29 cellular contexts compared by ENCODE assay signal in the genomic region with DNA sequence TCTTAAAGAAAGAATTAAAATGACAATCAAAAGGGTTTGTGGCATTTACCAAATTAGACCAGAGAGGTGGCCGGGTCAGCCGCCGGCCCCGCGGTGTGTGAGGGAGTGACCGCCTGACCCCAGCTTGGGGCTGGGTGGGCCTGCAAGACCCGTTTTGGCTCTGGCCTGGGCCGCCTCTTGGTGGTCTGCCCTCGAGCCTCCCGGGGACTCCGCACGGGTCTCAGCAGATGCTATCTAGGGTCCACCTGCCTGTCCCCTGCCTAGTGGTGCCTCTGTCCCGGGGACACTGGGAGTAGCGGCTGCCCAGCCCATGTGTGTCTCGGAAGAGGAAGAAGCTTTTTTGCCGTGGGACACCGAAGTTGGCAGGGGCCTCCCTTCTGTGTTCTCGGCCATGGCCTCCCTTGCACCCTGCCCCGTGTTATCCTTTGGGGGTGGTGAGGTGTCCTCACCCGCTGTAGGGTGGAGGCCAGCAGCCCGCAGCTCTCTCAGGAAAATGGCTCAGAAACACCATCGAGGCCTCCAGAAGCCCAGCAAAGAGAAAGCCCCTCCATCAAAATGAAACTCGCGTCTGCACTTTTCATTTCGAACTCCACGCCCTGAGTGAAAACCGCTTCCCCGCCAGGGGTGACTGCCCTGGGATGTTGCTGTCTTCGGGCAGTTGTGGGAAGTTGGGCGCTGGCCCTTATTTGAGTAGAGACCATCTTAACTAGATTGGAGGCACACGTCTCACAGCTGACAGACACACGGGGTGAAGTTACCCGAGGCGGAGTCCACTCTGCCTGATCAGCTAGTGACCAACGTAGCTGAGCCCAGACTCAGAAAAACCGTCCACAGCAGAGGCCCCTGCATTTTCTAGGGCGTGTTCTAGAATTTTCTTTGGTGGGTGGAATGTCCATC. TPM values are rescaled to one million over a fixed set of nuclear protein-coding genes. Genes with fewer than 3 reads are reported as not detected.
DNase-seq lines count a peak whose midpoint lies in the region; ATAC-seq and TF ChIP-seq lines count a peak whose summit lies in the region.
"Had no signal": no experiment of that assay in that cellular context is flagged by ENCODE, and none has a peak within 500 bp of the region (broad histone marks: within the 10 kb centered on the region; RNA-seq: fewer than 3 reads in every experiment).

No MANE protein-coding gene starts in this region.

- H3K36me3 ChIP-seq in mesodermal cell (ENCODE audit: control insufficient read depth, insufficient read depth, low read length), result peaks cover 99% of the 10 kb centered on the region

- H3K36me3 Mint-ChIP-seq in natural killer cell treated with Interleukin-12 subunit alpha and Interleukin-12 subunit beta and Interleukin-15 and Interleukin-18, amount 100 ng/mL, for 72 hours, result no peaks in the 10 kb centered on the region
- H3K36me3 Mint-ChIP-seq in natural killer cell, result no peaks in the 10 kb centered on the region

- peaks cover 45% of the 10 kb centered on the region for H3K4me1 ChIP-seq in mesodermal cell (ENCODE audit: control insufficient read depth, insufficient read depth, low read length, poor library complexity, severe bottlenecking)
- H3K4me1 ChIP-seq: psoas muscle had no signal

- H3K27me3 Mint-ChIP-seq in natural killer cell treated with Interleukin-12 subunit alpha and Interleukin-12 subunit beta and Interleukin-15 and Interleukin-18, amount 100 ng/mL, for 72 hours, result no peaks in the 10 kb centered on the region
- no peaks in the 10 kb centered on the region for H3K27me3 Mint-ChIP-seq in natural killer cell (ENCODE audit: low read depth in 2 of 2)
- H3K27me3 Mint-ChIP-seq: activated CD8-positive, alpha-beta T cell treated with anti-CD3 and anti-CD28 coated beads for 36 hours; activated naive CD8-positive, alpha-beta T cell had no signal

- H3K4me3 Mint-ChIP-seq in natural killer cell treated with Interleukin-12 subunit alpha and Interleukin-12 subunit beta and Interleukin-15 and Interleukin-18, amount 100 ng/mL, for 72 hours, result no peak overlapping the region
- H3K4me3 Mint-ChIP-seq in natural killer cell, result no peak overlapping the region
- H3K4me3 Mint-ChIP-seq: activated CD8-positive, alpha-beta T cell treated with anti-CD3 and anti-CD28 coated beads for 36 hours; activated naive CD8-positive, alpha-beta T cell; nephron had no signal

- H3K4me3 ChIP-seq in mesodermal cell (ENCODE audit: extremely low read depth, insufficient read depth, low read length, poor library complexity, severe bottlenecking), result no peak overlapping the region
- H3K4me3 ChIP-seq: GM12878, psoas muscle had no signal

- no peaks in the 10 kb centered on the region for H3K9me3 Mint-ChIP-seq in natural killer cell treated with Interleukin-12 subunit alpha and Interleukin-12 subunit beta and Interleukin-15 and Interleukin-18, amount 100 ng/mL, for 72 hours
- H3K9me3 Mint-ChIP-seq in natural killer cell, result no peaks in the 10 kb centered on the region
- H3K9me3 Mint-ChIP-seq: activated CD8-positive, alpha-beta T cell treated with anti-CD3 and anti-CD28 coated beads for 36 hours; nephron had no signal

- H3K27ac Mint-ChIP-seq in natural killer cell treated with Interleukin-12 subunit alpha and Interleukin-12 subunit beta and Interleukin-15 and Interleukin-18, amount 100 ng/mL, for 72 hours, result no peak overlapping the region
- H3K27ac Mint-ChIP-seq in natural killer cell, result no peak overlapping the region
- H3K27ac Mint-ChIP-seq: activated CD8-positive, alpha-beta T cell treated with anti-CD3 and anti-CD28 coated beads for 36 hours; activated naive CD8-positive, alpha-beta T cell; nephron had no signal

- WGBS in mesodermal cell (ENCODE audit: insufficient coverage in 2 of 2), 2 experiments, result 95 to 97% methylated on average over 37 of the region's 37 CpGs

- TF ChIP-seq CTCF in natural killer cell (IDR thresholded peaks at IDR 0.05) (no peak), VCaP (conservative IDR thresholded peaks at IDR 0.05) (no peak)

- H3K4me1 Mint-ChIP-seq in natural killer cell treated with Interleukin-12 subunit alpha and Interleukin-12 subunit beta and Interleukin-15 and Interleukin-18, amount 100 ng/mL, for 72 hours (ENCODE audit: low read depth in 2 of 2), result no peaks in the 10 kb centered on the region
- H3K4me1 Mint-ChIP-seq in natural killer cell, result no peaks in the 10 kb centered on the region

- no peaks in the 10 kb centered on the region for H3K9me3 ChIP-seq in mesodermal cell (ENCODE audit: control insufficient read depth, low read length)
- H3K9me3 ChIP-seq: psoas muscle had no signal

- peak; percentile 41 for DNase-seq in natural killer cell treated with Interleukin-12 subunit alpha and Interleukin-12 subunit beta and Interleukin-15 and Interleukin-18, amount 100 ng/mL, for 72 hours (ENCODE audit: low spot score)
- DNase-seq in natural killer cell (no peak), NCI-H524 treated with DMSO at 0.1 percent for 48 hours (lab: John Stamatoyannopoulos, UW) (no peak), GM19238 (ENCODE audit: insufficient read length, low spot score) (no peak)
- DNase-seq: activated CD4-positive, CD25-positive, alpha-beta regulatory T cell treated with anti-CD3 and anti-CD28 coated beads, Interleukin-2, amount 50 U/mL, for 72 hours; activated CD8-positive, alpha-beta T cell treated with anti-CD3 and anti-CD28 coated beads for 36 hours; C1 segment of cervical spinal cord; Calu3; cerebellar nuclear complex; DND-41; head of caudate nucleus; IMR-90; midbrain; NCI-H2081; NCI-H226; psoas muscle had no signal

- H3K27ac ChIP-seq in VCaP (peak overlapping the region; percentile 100), mesodermal cell (ENCODE audit: low read depth, low read length, severe bottlenecking) (peak overlapping the region; percentile 41)
- H3K27ac ChIP-seq: epithelial cell of prostate, psoas muscle had no signal

- intact Hi-C loops in natural killer cell (cut with micrococcal nuclease), result no loop called here

- no peak for ATAC-seq in natural killer cell treated with Interleukin-12 subunit alpha and Interleukin-12 subunit beta and Interleukin-15 and Interleukin-18, amount 100 ng/mL, for 72 hours
- no peak for ATAC-seq in natural killer cell
- ATAC-seq in GM18907 (IDR thresholded peaks at IDR 0.05; ENCODE audit: unreplicated experiment), result no peak
- ATAC-seq in HG03571 (IDR thresholded peaks at IDR 0.05; ENCODE audit: unreplicated experiment), result no peak
- ATAC-seq: activated CD8-positive, alpha-beta T cell treated with anti-CD3 and anti-CD28 coated beads for 36 hours; psoas muscle had no signal

RNA-seq across cellular contexts. Expression of a gene that starts 8.0 kb away (rescaled TPM):
- under 1 TPM in 1 of 2 donors, not detected in 1; 0.67 TPM for total RNA-seq in natural killer cell treated with Interleukin-12 subunit alpha and Interleukin-12 subunit beta and Interleukin-15 and Interleukin-18, amount 100 ng/mL, for 72 hours
- total RNA-seq in natural killer cell, result 1 to 10 TPM; 1.4 to 2.3 (median 2.3) TPM
- 278 TPM for polyA plus RNA-seq in mesodermal cell (2013, experiment 1 of 2)
- polyA plus RNA-seq in mesodermal cell (2013, experiment 2 of 2), result 285 TPM

RNA-seq across cellular contexts. Expression of a gene that starts 26.2 kb away (rescaled TPM):
- total RNA-seq in natural killer cell treated with Interleukin-12 subunit alpha and Interleukin-12 subunit beta and Interleukin-15 and Interleukin-18, amount 100 ng/mL, for 72 hours, result 10 to 100 TPM; 23.4 to 37.7 TPM
- 10 to 100 TPM; 23.2 to 33.5 (median 25.3) TPM for total RNA-seq in natural killer cell
- 12.1 TPM for polyA plus RNA-seq in mesodermal cell (2013, experiment 1 of 2)
- polyA plus RNA-seq in mesodermal cell (2013, experiment 2 of 2), result 13.3 TPM

RNA-seq across cellular contexts. Expression of a gene that starts 54.9 kb away (rescaled TPM):
- not detected for total RNA-seq in natural killer cell treated with Interleukin-12 subunit alpha and Interleukin-12 subunit beta and Interleukin-15 and Interleukin-18, amount 100 ng/mL, for 72 hours
- not detected for total RNA-seq in natural killer cell
- polyA plus RNA-seq in mesodermal cell (2013, experiment 1 of 2), result 14.5 TPM
- 20.7 TPM for polyA plus RNA-seq in mesodermal cell (2013, experiment 2 of 2)
- total RNA-seq: activated CD8-positive, alpha-beta T cell treated with anti-CD3 and anti-CD28 coated beads for 36 hours; fibroblast of villous mesenchyme; IMR-90; M059J; OCI-LY7; psoas muscle; skeletal muscle tissue; ureter had no signal
- polyA plus RNA-seq: GM12878, IMR-90, psoas muscle had no signal
